8 cellular contexts compared by ENCODE assay signal in the genomic region with DNA sequence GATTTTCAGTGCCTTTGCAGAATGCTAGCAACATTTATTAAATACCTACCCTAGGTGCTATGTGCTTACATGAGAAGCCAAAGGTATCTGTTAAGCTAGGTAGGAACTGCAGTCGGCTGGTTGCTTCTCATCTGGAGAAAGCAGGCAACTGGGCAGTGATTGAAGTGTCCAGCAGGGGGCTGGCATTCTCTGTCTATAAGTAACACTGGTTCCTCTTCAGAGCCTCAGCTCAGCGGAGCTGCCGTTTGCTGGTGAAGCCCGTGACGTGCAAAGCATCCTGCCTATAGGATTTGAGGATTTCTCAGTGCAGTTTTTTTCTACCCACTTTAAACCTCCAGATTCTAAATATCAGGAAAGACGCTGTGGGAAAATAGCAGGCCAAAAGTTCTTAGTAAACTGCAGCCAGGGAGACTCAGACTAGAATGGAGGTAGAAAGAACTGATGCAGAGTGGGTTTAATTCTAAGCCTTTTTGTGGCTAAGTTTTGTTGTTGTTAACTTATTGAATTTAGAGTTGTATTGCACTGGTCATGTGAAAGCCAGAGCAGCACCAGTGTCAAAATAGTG. TPM values are rescaled to one million over a fixed set of nuclear protein-coding genes. Genes with fewer than 3 reads are reported as not detected.
A peak's percentile ranks its signal among the peaks of the same experiment; 100 is the strongest.
DNase-seq lines count a peak whose midpoint lies in the region; ATAC-seq, FAIRE-seq and TF ChIP-seq lines count a peak whose summit lies in the region.

A gene (plus strand): TSS at position 344 of the 565 bp plus-strand sequence. CDS start 389 bp downstream, outside the sequence.

- DNase-seq in A549 (ENCODE audit: low read depth in 1 of 2, low spot score in 1 of 2) (peak; percentile 39 to 81), NCI-H2171 treated with DMSO at 0.1 percent for 48 hours (lab: John Stamatoyannopoulos, UW) (peak; percentile 44), islet precursor cell (peak; percentile 96)
- peak; percentile 22 for DNase-seq in central memory CD4-positive, alpha-beta T cell
- peak; percentile 48 for DNase-seq in stimulated activated CD4-positive, alpha-beta T cell treated with anti-CD3 and anti-CD28 coated beads, Interleukin-1b, Interleukin-23, amount 100 ng/mL, for 48 hours

- no peak for TF ChIP-seq EP300 in A549 (IDR thresholded peaks at IDR 0.05)

- no peaks in the 10 kb centered on the region for H3K4me1 ChIP-seq in A549

- WGBS in A549 (ENCODE audit: missing lambda C conversion rate) = 1% methylated on average over 6 of the region's 6 CpGs

- CTCF ChIA-PET in A549 (lab: Yijun Ruan, JAX) = interaction anchor here (0.6 to 2.5 kb wide), 17 partner anchors 10 to 573 kb away, joined by 3 to 19 read pairs (median 4); no protein-coding TSS in a partner anchor

- POLR2A ChIA-PET in A549 (lab: Yijun Ruan, JAX) = no interaction called here

- peak; percentile 72 to 74 for TF ChIP-seq RAD21 in A549 (conservative IDR thresholded peaks at IDR 0.05 in 1 of 2, IDR thresholded peaks at IDR 0.05 in 1 of 2)

- H3K4me2 ChIP-seq in A549 = peak within 1 kb of the TSS; percentile 53; the same call in 2 of the 3 replicates

- FAIRE-seq in A549 (lab: Jason Lieb, UNC) = peak; percentile 92

- TF ChIP-seq POLR2A in A549 (IDR thresholded peaks at IDR 0.05; ENCODE audit: low read length) = no peak

- H3K9me3 ChIP-seq in A549 = no peaks in the 10 kb centered on the region

- ATAC-seq in A549 (peak; percentile 99 to 100), GM18858 (IDR thresholded peaks at IDR 0.05; ENCODE audit: unreplicated experiment) (peak; percentile 39), HG03103 (IDR thresholded peaks at IDR 0.05; ENCODE audit: low read depth, unreplicated experiment) (peak; percentile 52)

- TF ChIP-seq CTCF in A549 (IDR thresholded peaks at IDR 0.05) (peak; percentile 63), VCaP (conservative IDR thresholded peaks at IDR 0.05) (peak; percentile 83)

- H3K4me3 ChIP-seq in A549 = no peak within 1 kb of the TSS

- H3K27ac ChIP-seq in A549 = no peak within 1 kb of the TSS
- peak within 1 kb of the TSS; percentile 91 for H3K27ac ChIP-seq in VCaP

TF ChIP-seq in A549, 52 proteins besides CTCF, POLR2A, EP300 and RAD21:
- TF ChIP-seq SMC3 (IDR thresholded peaks at IDR 0.05) (peak; percentile 79), HOXA7 (CRISPR knock-in tag; IDR thresholded peaks at IDR 0.05) (no peak), RARB (CRISPR knock-in tag; IDR thresholded peaks at IDR 0.05) (no peak), HEYL (CRISPR knock-in tag; IDR thresholded peaks at IDR 0.05) (no peak)
TF ChIP-seq in A549: peak in this region for 1.

RNA-seq across cellular contexts. Expression of the gene that starts here (rescaled TPM):
- polyA plus RNA-seq in A549 (2011; rRNA removed) (0.04 and 0.11 TPM in 2 replicates), A549 (2017; fragmentation: RNase III; extraction: RNeasy Plus Mini Kit Qiagen cat#74134 plus additional on column Dnase treatment) (0.06 to 0.08 TPM in 2 of 3 replicates, not detected in the other)
- polyA plus RNA-seq in A549 (2012; cell fraction: cytosol; rRNA removed) = 0.01 TPM in 2 replicates
- polyA plus RNA-seq in A549 (2012; cell fraction: nucleus; rRNA removed) = 0.07 TPM in 1 of 2 replicates, not detected in the other
- 0.15 and 0.17 TPM in 2 replicates for polyA minus RNA-seq in A549 (2011; rRNA and poly(A)+ RNA removed)

Comparison
In these comparisons a context has a peak if more than half of its experiments do, and no peak if none do; other contexts are left out.
1. Peak in DNase-seq, ATAC-seq and H3K4me2 ChIP-seq in A549; RNA of the gene not detected or under 1 TPM.
2. ATAC-seq: peak in every context shown above with its lines; median percentile 100 in A549; 52 in HG03103; 39 in GM18858.
3. DNase-seq: peak in every context shown above with its lines; median percentile 96 in islet precursor cell; 60 in A549; 48 in stimulated activated CD4-positive, alpha-beta T cell treated with anti-CD3 and anti-CD28 coated beads, Interleukin-1b, Interleukin-23, amount 100 ng/mL, for 48 hours; 44 in NCI-H2171 treated with DMSO at 0.1 percent for 48 hours; 22 in central memory CD4-positive, alpha-beta T cell.